8 cellular contexts compared by ENCODE assay signal in genomic region chr1:230713915-230714764, GRCh38. TPM values are rescaled to one million over a fixed set of nuclear protein-coding genes. Genes with fewer than 3 reads are reported as not detected.
DNase-seq lines count a peak whose midpoint lies in the region; ATAC-seq, FAIRE-seq and TF ChIP-seq lines count a peak whose summit lies in the region.

TSS of gene AGT (minus strand) at chr1:230714122. CDS start at chr1:230710823, 3,299 bp downstream.

- BruUV-seq in K562 (replicated peaks; lab: Mats Ljungman, UMichigan) = no TSS peak

- H3K4me3 Mint-ChIP-seq in activated T-helper 17 cell treated with anti-CD3 and anti-CD28 coated beads, Interleukin-2, amount 50 U/mL, for 72 hours = no peak within 1 kb of the TSS

- TF ChIP-seq RAD21 in K562 (CRISPR knock-in tag; conservative IDR thresholded peaks at IDR 0.05 in 1 of 2, IDR thresholded peaks at IDR 0.05 in 1 of 2) = no peak

- intact Hi-C loops in K562 (cut with micrococcal nuclease) = no loop called here
- intact Hi-C loops in thyroid gland (cut with DNase I) = no loop called here

- peaks cover 4% of the 10 kb centered on the region; the same call in 1 of the 2 replicates for H4K20me1 ChIP-seq in K562 (replicated peaks; ENCODE audit: control insufficient read depth, insufficient read depth, low read length)

- CTCF ChIA-PET in K562 (lab: Yijun Ruan, JAX; ENCODE audit: low intra/inter-chr PET ratio) = no interaction called here

- TF ChIP-seq CTCF in K562 (IDR thresholded peaks at IDR 0.05 in 2 of 3, conservative IDR thresholded peaks at IDR 0.05 in 1 of 3; ENCODE audit: insufficient read depth in 2 of 3, low read depth in 1 of 3, low read length in 3 of 3) (no peak), thyroid gland (IDR thresholded peaks at IDR 0.05) (no peak)

- no peak within 1 kb of the TSS for H3K27ac ChIP-seq in K562 (ENCODE audit: extremely low read depth, low read depth, low read length)
- H3K27ac ChIP-seq in thyroid gland = peak within 1 kb of the TSS in 1 of 3 donors; percentile 18

- H3K27me3 ChIP-seq in K562 (ENCODE audit: control insufficient read depth in 2 of 2, insufficient read depth in 2 of 2, low read length in 2 of 2) (peaks cover 37 to 56% of the 10 kb centered on the region in 2 experiments), thyroid gland (no peaks in the 10 kb centered on the region)

- no peaks in the 10 kb centered on the region for H3K36me3 ChIP-seq in K562 (ENCODE audit: control insufficient read depth, insufficient read depth, low read length)
- no peaks in the 10 kb centered on the region for H3K36me3 ChIP-seq in thyroid gland

- no peak for TF ChIP-seq EP300 in K562 (IDR thresholded peaks at IDR 0.05; ENCODE audit: low read length)

- H3K9me3 ChIP-seq in K562 (replicated peaks; ENCODE audit: control insufficient read depth, insufficient read depth, low read depth, low read length) (no peaks in the 10 kb centered on the region), thyroid gland (no peaks in the 10 kb centered on the region)

- no peaks in the 10 kb centered on the region for H3K36me3 Mint-ChIP-seq in activated T-helper 17 cell treated with anti-CD3 and anti-CD28 coated beads, Interleukin-2, amount 50 U/mL, for 72 hours (ENCODE audit: low read depth)

- H2AFZ ChIP-seq in K562 (ENCODE audit: low read depth, low read length) = no peak within 1 kb of the TSS

- DNase-seq in LHCN-M2 (ENCODE audit: low read depth) (peak; percentile 67), K562 (ENCODE audit: extremely low read depth in 1 of 4, low spot score in 3 of 4) (no peak), left kidney (ENCODE audit: low read depth, low spot score) (peak; percentile 53), thyroid gland (peak; percentile 34 to 49), cortex of kidney (lab: John Stamatoyannopoulos, UW) (no peak), activated T-cell treated with anti-CD3 and anti-CD28 coated beads for 4 hours (no peak)

- H3K4me3 ChIP-seq in K562 (no peak within 1 kb of the TSS), thyroid gland (replicated peaks in 1 of 3) (no peak within 1 kb of the TSS)

- no peak for FAIRE-seq in K562 (lab: Jason Lieb, UNC)

- under 1% methylated on average over 21 of the region's 24 CpGs for WGBS in K562 (ENCODE audit: insufficient coverage, low coverage, missing lambda C conversion rate)
- WGBS in thyroid gland, 2 donors = 29 to 32% methylated on average over 22 to 23 of the region's 24 CpGs

- H3K4me1 Mint-ChIP-seq in activated T-helper 17 cell treated with anti-CD3 and anti-CD28 coated beads, Interleukin-2, amount 50 U/mL, for 72 hours = no peaks in the 10 kb centered on the region

- no peak within 1 kb of the TSS for H3K9ac ChIP-seq in K562 (ENCODE audit: insufficient read depth in 1 of 2, low read depth in 2 of 2, low read length in 2 of 2)

- TF ChIP-seq POLR2A in K562 (conservative IDR thresholded peaks at IDR 0.05) = no peak
- no peak for TF ChIP-seq POLR2A in thyroid gland (IDR thresholded peaks at IDR 0.05)

- no peak within 1 kb of the TSS for H3K4me2 ChIP-seq in K562 (ENCODE audit: insufficient read depth, low read length)

- H3K9me3 Mint-ChIP-seq in activated T-helper 17 cell treated with anti-CD3 and anti-CD28 coated beads, Interleukin-2, amount 50 U/mL, for 72 hours = peaks cover 8% of the 10 kb centered on the region

- no peaks in the 10 kb centered on the region for H3K9me1 ChIP-seq in K562 (ENCODE audit: control insufficient read depth, insufficient read depth, low read length)

- H3K27me3 Mint-ChIP-seq in activated T-helper 17 cell treated with anti-CD3 and anti-CD28 coated beads, Interleukin-2, amount 50 U/mL, for 72 hours = peaks cover 17% of the 10 kb centered on the region

- no peaks in the 10 kb centered on the region for H3K79me2 ChIP-seq in K562 (ENCODE audit: control insufficient read depth, insufficient read depth, low read length)

- POLR2A ChIA-PET in K562 (lab: Yijun Ruan, JAX) = no interaction called here

- in situ Hi-C loops in K562 (cut with MboI) = no loop called here

- no peak within 1 kb of the TSS for H3K27ac Mint-ChIP-seq in activated T-helper 17 cell treated with anti-CD3 and anti-CD28 coated beads, Interleukin-2, amount 50 U/mL, for 72 hours

- peaks cover 0 to 4% of the 10 kb centered on the region in 2 experiments; a peak in 2 of 5 replicates for H3K4me1 ChIP-seq in K562 (replicated peaks in 1 of 2; ENCODE audit: control insufficient read depth in 2 of 2, insufficient read depth in 2 of 2, low read length in 2 of 2)
- H3K4me1 ChIP-seq in thyroid gland = peaks cover 0 to 7% of the 10 kb centered on the region in 2 donors

- peak; percentile 19; the same call in 1 of the 3 replicates for ATAC-seq in K562
- ATAC-seq in activated T-helper 17 cell treated with anti-CD3 and anti-CD28 coated beads, Interleukin-2, amount 50 U/mL, for 72 hours (replicated peaks) = no peak
- no peak for ATAC-seq in GM21576 (IDR thresholded peaks at IDR 0.05; ENCODE audit: unreplicated experiment)

TF ChIP-seq in K562, 482 proteins besides CTCF, POLR2A, EP300 and RAD21 (continues in another document):
- no peak for TF ChIP-seq NR0B1 (IDR thresholded peaks at IDR 0.05; ENCODE audit: partially characterized antibody)
- TF ChIP-seq WHSC1 (IDR thresholded peaks at IDR 0.05; ENCODE audit: low read length) = no peak
- no peak for TF ChIP-seq SMAD1 (IDR thresholded peaks at IDR 0.05; ENCODE audit: low read depth, low read length, partially characterized antibody)
- no peak for TF ChIP-seq TCFL5 (CRISPR knock-in tag; conservative IDR thresholded peaks at IDR 0.05)
- no peak for TF ChIP-seq POU5F1 (IDR thresholded peaks at IDR 0.05; ENCODE audit: borderline replicate concordance, low read depth, low read length, partially characterized antibody)
- TF ChIP-seq ZNF232 (CRISPR knock-in tag; IDR thresholded peaks at IDR 0.05) = no peak
- TF ChIP-seq SIN3B (IDR thresholded peaks at IDR 0.05; ENCODE audit: low read depth) = no peak
- TF ChIP-seq ZNF124 (CRISPR knock-in tag; IDR thresholded peaks at IDR 0.05) = no peak
- no peak for TF ChIP-seq PTRF (tag; IDR thresholded peaks at IDR 0.05)
- no peak for TF ChIP-seq ZNF717 (CRISPR knock-in tag; IDR thresholded peaks at IDR 0.05)
- TF ChIP-seq ZNF280B (CRISPR knock-in tag; IDR thresholded peaks at IDR 0.05) = no peak
- TF ChIP-seq E2F1 (CRISPR knock-in tag; IDR thresholded peaks at IDR 0.05) = no peak

RNA-seq across cellular contexts. Expression of gene AGT, which starts in this region (rescaled TPM):
- 0.19 and 1.4 TPM in 2 replicates for total RNA-seq in LHCN-M2 (2014; rRNA removed)
- 3.5 TPM for polyA plus RNA-seq in LHCN-M2 (2012)
- not detected in 2 replicates for total RNA-seq in K562 (2011; cell fraction: chromatin; rRNA removed; ENCODE audit: low replicate concordance)
- total RNA-seq in K562 (2011; cell fraction: nucleolus; rRNA removed) = not detected in 2 replicates
- not detected in 2 replicates for total RNA-seq in K562 (2011; cell fraction: nucleoplasm; rRNA removed)
- not detected in 2 replicates for total RNA-seq in K562 (2014; rRNA removed)
- not detected in 2 replicates for total RNA-seq in K562 (2014; rRNA removed; fragmentation: Illumina TruSeq; extraction: Trizol)
- not detected in 2 replicates for total RNA-seq in K562 (2015; rRNA removed; fragmentation: Illumina TruSeq; extraction: Trizol)
- total RNA-seq in K562 (2021) = 0.40 and 0.78 TPM in 2 replicates
- polyA plus RNA-seq in K562 (2011; rRNA removed) = not detected in 2 replicates
- 0.04 TPM in 1 of 2 replicates, not detected in the other for polyA plus RNA-seq in K562 (2011; cell fraction: cytosol; rRNA removed)
- polyA plus RNA-seq in K562 (2011; cell fraction: nucleus; rRNA removed) = not detected in 2 replicates
- polyA plus RNA-seq in K562 (2012) = not detected in 2 replicates
- not detected in 2 replicates for polyA plus RNA-seq in K562 (2014; fragmentation: Illumina TruSeq; extraction: Trizol)
- not detected for polyA plus RNA-seq in K562 (2014; fragmentation: Nextera tagmentation; extraction: Ambion mirVana)
- not detected in 2 replicates for polyA plus RNA-seq in K562 (2014; rRNA removed)
- not detected in 2 replicates for polyA minus RNA-seq in K562 (2011; rRNA and poly(A)+ RNA removed)
- polyA minus RNA-seq in K562 (2011; cell fraction: cytosol; rRNA and poly(A)+ RNA removed) = 5.2 TPM in 1 of 2 replicates, not detected in the other
- polyA minus RNA-seq in K562 (2011; cell fraction: nucleus; rRNA and poly(A)+ RNA removed) = not detected in 2 replicates
- 10 to 100 TPM in 1 of 4 donors, 1 to 10 TPM in 3; 4.0 to 14.4 (median 8.7) TPM for total RNA-seq in thyroid gland
- total RNA-seq in activated T-helper 17 cell treated with anti-CD3 and anti-CD28 coated beads, Interleukin-2, amount 50 U/mL, for 72 hours = not detected

Comparison
In these comparisons a context has a peak if more than half of its experiments do, and no peak if none do; other contexts are left out.
1. DNase-seq: peak in LHCN-M2 (single experiment), left kidney (single experiment) and thyroid gland (2 of 2); none in K562 (0 of 4), cortex of kidney (single experiment) and activated T-cell treated with anti-CD3 and anti-CD28 coated beads for 4 hours (single experiment).